ENCODE assay signal across 2 cellular contexts in genomic region chr15:44286814-44287555, GRCh38.
TF ChIP-seq lines count a peak whose summit lies in the region.

No MANE protein-coding gene starts in this region.

TF ChIP-seq in HCT116, 20 proteins besides CTCF, POLR2A, EP300 and RAD21 (continued from another document):
- TF ChIP-seq FOSL1 (IDR thresholded peaks at IDR 0.05; ENCODE audit: low read depth), result no peak
- TF ChIP-seq ELF1 (IDR thresholded peaks at IDR 0.05; ENCODE audit: borderline replicate concordance, low read depth), result no peak
- TF ChIP-seq SP1 (IDR thresholded peaks at IDR 0.05; ENCODE audit: low read depth), result no peak
- TF ChIP-seq MAX (IDR thresholded peaks at IDR 0.05), result no peak
- TF ChIP-seq CEBPB (IDR thresholded peaks at IDR 0.05; ENCODE audit: low read depth), result no peak
- no peak for TF ChIP-seq REST (IDR thresholded peaks at IDR 0.05; ENCODE audit: low read depth)
- TF ChIP-seq CBX3 (IDR thresholded peaks at IDR 0.05; ENCODE audit: low read depth), result no peak
- TF ChIP-seq YY1 (IDR thresholded peaks at IDR 0.05; ENCODE audit: extremely low read depth, insufficient replicate concordance, low read depth, low read length), result no peak
- no peak for TF ChIP-seq EGR1 (IDR thresholded peaks at IDR 0.05; ENCODE audit: low read depth)
- TF ChIP-seq EZH2phosphoT487 (IDR thresholded peaks at IDR 0.05; ENCODE audit: borderline replicate concordance), result no peak
- no peak for TF ChIP-seq JUND (IDR thresholded peaks at IDR 0.05)
- no peak for TF ChIP-seq SRF (IDR thresholded peaks at IDR 0.05; ENCODE audit: low read depth)
- no peak for TF ChIP-seq SIN3A (IDR thresholded peaks at IDR 0.05; ENCODE audit: low read depth)
- no peak for TF ChIP-seq ZBTB33 (IDR thresholded peaks at IDR 0.05; ENCODE audit: extremely low read depth, insufficient replicate concordance, low read length)
- no peak for TF ChIP-seq TCF7L2 (IDR thresholded peaks at IDR 0.05; ENCODE audit: borderline replicate concordance, extremely low read depth, insufficient read depth, insufficient read length)
- no peak for TF ChIP-seq POLR2AphosphoS5 (IDR thresholded peaks at IDR 0.05; ENCODE audit: low read depth, low read length)
- no peak for TF ChIP-seq ZNF274 (IDR thresholded peaks at IDR 0.05; ENCODE audit: low read depth, low read length)
- no peak for TF ChIP-seq ZFX (IDR thresholded peaks at IDR 0.05)
- no peak for TF ChIP-seq ATF3 (IDR thresholded peaks at IDR 0.05)

TF ChIP-seq in GM12878, 131 proteins besides CTCF, POLR2A, EP300 and RAD21:
- TF ChIP-seq CEBPZ (IDR thresholded peaks at IDR 0.05; ENCODE audit: low read depth, low read length) (no peak), MXI1 (IDR thresholded peaks at IDR 0.05; ENCODE audit: low read depth, low read length) (no peak), PAX5 (IDR thresholded peaks at IDR 0.05; ENCODE audit: borderline replicate concordance, low read depth, low read length) (no peak), ESRRA (IDR thresholded peaks at IDR 0.05; ENCODE audit: low read length) (no peak), ZZZ3 (IDR thresholded peaks at IDR 0.05; ENCODE audit: control insufficient read depth, insufficient read length, low read depth) (no peak), BMI1 (IDR thresholded peaks at IDR 0.05; ENCODE audit: borderline replicate concordance) (no peak), SREBF2 (IDR thresholded peaks at IDR 0.05; ENCODE audit: low read length) (no peak), NFYA (IDR thresholded peaks at IDR 0.05; ENCODE audit: borderline replicate concordance, low read depth, low read length) (no peak), ATF3 (IDR thresholded peaks at IDR 0.05; ENCODE audit: borderline replicate concordance, extremely low read depth, low read depth, low read length) (no peak)
